Comparison of ENCODE assay signal across 10 cellular contexts in genomic region chr5:54904425-54904824, GRCh38.
DNase-seq lines count a peak whose midpoint lies in the region; ATAC-seq and TF ChIP-seq lines count a peak whose summit lies in the region.
"Had no signal": no experiment of that assay in that cellular context is flagged by ENCODE, and none has a peak within 500 bp of the region (broad histone marks: within the 10 kb centered on the region; RNA-seq: fewer than 3 reads in every experiment).

No MANE protein-coding gene starts in this region.

- no peak overlapping the region for H3K4me3 ChIP-seq in OCI-LY7 (ENCODE audit: low read depth, low read length, poor library complexity, severe bottlenecking)

- no peak for DNase-seq in GM10248 (ENCODE audit: extremely low spot score)
- DNase-seq in OCI-LY7 (ENCODE audit: low spot score): no peak
- DNase-seq in fibroblast of peridontal ligament (ENCODE audit: extremely low read depth): peak; percentile 70
- no peak for DNase-seq in SHP77 treated with DMSO at 0.1 percent for 48 hours (lab: John Stamatoyannopoulos, UW)
- DNase-seq: activated naive CD4-positive, alpha-beta T cell treated with anti-CD3 and anti-CD28 coated beads, Interleukin-2, amount 50 U/mL, for 16 hours; Right ventricle myocardium superior had no signal

- H2AFZ ChIP-seq in OCI-LY7 (ENCODE audit: low read length): no peak overlapping the region

- no peaks in the 10 kb centered on the region for H3K36me3 ChIP-seq in OCI-LY7 (ENCODE audit: insufficient read depth, low read length)

- no peaks in the 10 kb centered on the region for H4K20me1 ChIP-seq in OCI-LY7 (ENCODE audit: insufficient read depth, low read length)

- CTCF ChIA-PET in GM10248 (lab: Yijun Ruan, JAX): interaction anchor here (1.0 to 2.9 kb wide), 6 partner anchors 11 to 388 kb away, joined by 4 to 11 read pairs (median 6); partner anchors contain the start of gene GPX8
- CTCF ChIA-PET in OCI-LY7 (lab: Charles Lee; ENCODE audit: unreplicated experiment): no interaction called here

- no peak overlapping the region for H3K4me2 ChIP-seq in OCI-LY7 (ENCODE audit: low read length)

- ATAC-seq in HG02610 (IDR thresholded peaks at IDR 0.05; ENCODE audit: unreplicated experiment) (no peak), HG03565 (IDR thresholded peaks at IDR 0.05; ENCODE audit: unreplicated experiment) (no peak), GM21737 (IDR thresholded peaks at IDR 0.05; ENCODE audit: unreplicated experiment) (no peak)

- no peaks in the 10 kb centered on the region for H3K9me2 ChIP-seq in OCI-LY7 (ENCODE audit: insufficient read depth, low read length)

- H3K27ac ChIP-seq in 22Rv1 (no peak overlapping the region), OCI-LY7 (ENCODE audit: low read depth, low read length, poor library complexity, severe bottlenecking) (no peak overlapping the region)

- H3K4me1 ChIP-seq in OCI-LY7 (ENCODE audit: insufficient read depth, low read length, poor library complexity, severe bottlenecking): peaks cover 4% of the 10 kb centered on the region

- no TSS peak for BruUV-seq in OCI-LY7 (replicated peaks; lab: Mats Ljungman, UMichigan)

- H3K79me2 ChIP-seq in OCI-LY7 (ENCODE audit: insufficient read depth, low read depth, low read length): no peaks in the 10 kb centered on the region

- intact Hi-C loops in OCI-LY7 (cut with micrococcal nuclease; ENCODE audit: unreplicated experiment): no loop called here

- POLR2A ChIA-PET in GM10248 (lab: Yijun Ruan, JAX) (no interaction called here), OCI-LY7 (lab: Charles Lee) (no interaction called here)

- no peaks in the 10 kb centered on the region for H3K9me3 ChIP-seq in OCI-LY7 (ENCODE audit: low read length)

- TF ChIP-seq CTCF in 22Rv1 (IDR thresholded peaks at IDR 0.05) (peak; percentile 35), GM10248 (IDR thresholded peaks at IDR 0.05; ENCODE audit: control extremely low read depth, extremely low read depth, low read depth, missing control alignments) (peak; percentile 1), OCI-LY7 (conservative IDR thresholded peaks at IDR 0.05; ENCODE audit: low read length) (peak; percentile 50)
